Comparison of ENCODE assay signal across 19 cellular contexts in the genomic region with DNA sequence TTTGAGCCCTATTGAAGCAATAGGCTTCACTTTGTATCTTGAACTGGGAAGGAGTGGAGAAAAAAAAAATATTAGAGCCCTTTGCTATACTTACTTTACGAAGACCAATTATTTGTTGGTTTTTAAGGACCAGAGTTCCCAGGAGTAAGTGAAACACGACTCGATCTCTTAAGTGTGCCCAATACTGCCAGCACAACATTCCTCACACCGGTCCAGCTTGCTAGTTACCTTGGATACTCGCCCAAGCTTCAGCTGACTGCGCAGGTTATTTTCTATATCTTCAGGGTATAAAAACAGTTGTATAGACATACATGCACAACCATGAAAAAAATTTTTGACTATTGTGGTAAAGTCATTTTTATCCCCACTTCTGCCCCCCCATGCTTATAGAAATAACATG.
DNase-seq lines count a peak whose midpoint lies in the region; ATAC-seq and TF ChIP-seq lines count a peak whose summit lies in the region.
"Had no signal": no experiment of that assay in that cellular context is flagged by ENCODE, and none has a peak within 500 bp of the region (broad histone marks: within the 10 kb centered on the region; RNA-seq: fewer than 3 reads in every experiment).

No MANE protein-coding gene starts in this region.

- peaks cover 56% of the 10 kb centered on the region for H3K4me1 Mint-ChIP-seq in activated T-cell treated with anti-CD3 and anti-CD28 coated beads, Interleukin-2, amount 50 U/mL, for 72 hours (ENCODE audit: low read depth)

- no peaks in the 10 kb centered on the region for H3K27me3 Mint-ChIP-seq in activated T-cell treated with anti-CD3 and anti-CD28 coated beads, Interleukin-2, amount 50 U/mL, for 72 hours (ENCODE audit: low read depth)
- H3K27me3 Mint-ChIP-seq: CD4-positive, alpha-beta T cell had no signal

- H3K27me3 ChIP-seq in left lung (no peaks in the 10 kb centered on the region), thyroid gland (no peaks in the 10 kb centered on the region), H7 (ENCODE audit: control insufficient read depth, insufficient read depth, low read length) (no peaks in the 10 kb centered on the region)

- H3K27ac ChIP-seq in left lung, result no peak overlapping the region
- peak overlapping the region in 2 of 3 donors; percentile 7 to 33 for H3K27ac ChIP-seq in thyroid gland
- H3K27ac ChIP-seq: 22Rv1, A549, C4-2B, GM23248, HL-60 had no signal

- no peaks in the 10 kb centered on the region for H3K9me3 Mint-ChIP-seq in activated T-cell treated with anti-CD3 and anti-CD28 coated beads, Interleukin-2, amount 50 U/mL, for 72 hours
- H3K9me3 Mint-ChIP-seq: CD4-positive, alpha-beta T cell had no signal

- H3K36me3 Mint-ChIP-seq in activated T-cell treated with anti-CD3 and anti-CD28 coated beads, Interleukin-2, amount 50 U/mL, for 72 hours (ENCODE audit: insufficient read depth in 2 of 2), result no peaks in the 10 kb centered on the region

- TF ChIP-seq POLR2A in thyroid gland (IDR thresholded peaks at IDR 0.05), result no peak

- no peak for ATAC-seq in activated T-cell treated with anti-CD3 and anti-CD28 coated beads, Interleukin-2, amount 50 U/mL, for 72 hours (replicated peaks in 1 of 2)
- ATAC-seq in left lung (peak; percentile 68), GM21390 (IDR thresholded peaks at IDR 0.05; ENCODE audit: unreplicated experiment) (no peak)
- ATAC-seq: A549 had no signal

- H3K4me3 ChIP-seq in left lung (no peak overlapping the region), thyroid gland (replicated peaks in 1 of 3) (no peak overlapping the region), H7 (ENCODE audit: insufficient read depth, low read depth, low read length) (no peak overlapping the region)
- H3K4me3 ChIP-seq: A549, GM23248 had no signal

- no peak for TF ChIP-seq CTCF in left lung (IDR thresholded peaks at IDR 0.05)
- TF ChIP-seq CTCF in thyroid gland (IDR thresholded peaks at IDR 0.05), result no peak

- intact Hi-C loops in left lung (cut with DNase I) (no loop called here), thyroid gland (cut with DNase I) (no loop called here)

- peak overlapping the region; percentile 17 for H3K27ac Mint-ChIP-seq in activated T-cell treated with anti-CD3 and anti-CD28 coated beads, Interleukin-2, amount 50 U/mL, for 72 hours

- H3K4me3 Mint-ChIP-seq in activated T-cell treated with anti-CD3 and anti-CD28 coated beads, Interleukin-2, amount 50 U/mL, for 72 hours, result no peak overlapping the region
- H3K4me3 Mint-ChIP-seq: CD4-positive, alpha-beta T cell had no signal

- no peaks in the 10 kb centered on the region for H3K9me3 ChIP-seq in left lung
- H3K9me3 ChIP-seq in thyroid gland, result no peaks in the 10 kb centered on the region
- H3K9me3 ChIP-seq: A549 had no signal

- 34 to 64% methylated on average over 6 of the region's 6 CpGs for WGBS in thyroid gland, 2 donors

- no peaks in the 10 kb centered on the region for H3K36me3 ChIP-seq in left lung
- H3K36me3 ChIP-seq in thyroid gland, result no peaks in the 10 kb centered on the region
- no peaks in the 10 kb centered on the region for H3K36me3 ChIP-seq in H7 (replicated peaks; ENCODE audit: control insufficient read depth, insufficient read depth, low read length)

- H3K4me1 ChIP-seq in left lung (no peaks in the 10 kb centered on the region), thyroid gland (peaks cover 4% of the 10 kb centered on the region in 2 donors)

- DNase-seq in activated T-cell treated with anti-CD3 and anti-CD28 coated beads, Interleukin-2, amount 50 U/mL, for 72 hours, result no peak
- DNase-seq in activated T-cell treated with anti-CD3 and anti-CD28 coated beads, Interleukin-2, amount 50 U/mL, for 1 hour, result no peak
- DNase-seq in NCI-H2196 treated with DMSO at 0.1 percent for 48 hours (lab: John Stamatoyannopoulos, UW; ENCODE audit: unreplicated experiment), result peak; percentile 24
- DNase-seq in left lung, result no peak
- peak; percentile 68 to 74 for DNase-seq in thyroid gland
- DNase-seq in H7, result no peak
- DNase-seq in NCI-H510A treated with DMSO at 0.1 percent for 48 hours (lab: John Stamatoyannopoulos, UW), result no peak
- DNase-seq: AML-193; CD4-positive, alpha-beta T cell; DMS153; DMS79; GDM1; GM23248; HCEC 1CT had no signal

Comparison
In these comparisons a context has a peak if more than half of its experiments do, and no peak if none do; other contexts are left out.
1. DNase-seq: peak in NCI-H2196 treated with DMSO at 0.1 percent for 48 hours (single experiment) and thyroid gland (2 of 2); none in activated T-cell treated with anti-CD3 and anti-CD28 coated beads, Interleukin-2, amount 50 U/mL, for 72 hours (0 of 2), activated T-cell treated with anti-CD3 and anti-CD28 coated beads, Interleukin-2, amount 50 U/mL, for 1 hour (single experiment), left lung (0 of 2), H7 (single experiment) and NCI-H510A treated with DMSO at 0.1 percent for 48 hours (single experiment).
2. H3K27ac ChIP-seq: peak in thyroid gland (2 of 3); none in left lung (0 of 2).